Comparison of ENCODE assay signal across 8 cellular contexts in genomic region chr19:3665681-3666544, GRCh38. TPM values are rescaled to one million over a fixed set of nuclear protein-coding genes. Genes with fewer than 3 reads are reported as not detected.
DNase-seq lines count a peak whose midpoint lies in the region; ATAC-seq and TF ChIP-seq lines count a peak whose summit lies in the region.

No MANE protein-coding gene starts in this region.

- H3K36me3 Mint-ChIP-seq in Calu3 (ENCODE audit: insufficient read depth, unreplicated experiment): peaks cover 8% of the 10 kb centered on the region

- H3K27ac Mint-ChIP-seq in Calu3 (ENCODE audit: unreplicated experiment): no peak overlapping the region

- no peaks in the 10 kb centered on the region for H3K9me3 Mint-ChIP-seq in Calu3 (ENCODE audit: low read depth, unreplicated experiment)

- BruUV-seq in Calu3 (replicated peaks; lab: Mats Ljungman, UMichigan): no TSS peak

- peak; percentile 90 for TF ChIP-seq CTCF in Calu3 (IDR thresholded peaks at IDR 0.05; ENCODE audit: unreplicated experiment)

- H3K4me1 Mint-ChIP-seq in Calu3 (ENCODE audit: low read depth, unreplicated experiment): no peaks in the 10 kb centered on the region

- no peak overlapping the region for H3K4me3 Mint-ChIP-seq in Calu3 (ENCODE audit: low read depth, unreplicated experiment)

- ATAC-seq in GM21447 (IDR thresholded peaks at IDR 0.05; ENCODE audit: unreplicated experiment) (no peak), HG03378 (IDR thresholded peaks at IDR 0.05; ENCODE audit: unreplicated experiment) (no peak)

- DNase-seq in Calu3 (peak; percentile 65), HuH-7.5 (ENCODE audit: low spot score) (peak; percentile 96), cerebellum (ENCODE audit: low spot score) (peak; percentile 84), medulla oblongata (ENCODE audit: extremely low spot score) (peak; percentile 29)
- DNase-seq in activated CD4-positive, alpha-beta T cell treated with anti-CD3 and anti-CD28 coated beads for 48 hours: peak; percentile 83
- DNase-seq in stimulated activated CD8-positive, alpha-beta memory T cell treated with anti-CD3 and anti-CD28 coated beads, Interleukin-15, amount 100 ng/mL, for 4 hours (ENCODE audit: low read depth in 2 of 2): peak; percentile 43 to 45

- H3K27me3 Mint-ChIP-seq in Calu3 (ENCODE audit: unreplicated experiment): no peaks in the 10 kb centered on the region

- CTCF ChIA-PET in Calu3 (lab: Charles Lee): no interaction called here

- intact Hi-C loops in Calu3 (cut with micrococcal nuclease; ENCODE audit: unreplicated experiment): no loop called here

RNA-seq across cellular contexts. Expression of gene PIP5K1C, which starts 34.4 kb away (rescaled TPM):
- 23.6 and 26.3 TPM in 2 replicates for total RNA-seq in Calu3 (2022)
- total RNA-seq in cerebellum: 25.2 TPM

RNA-seq across cellular contexts. Expression of gene CACTIN, which starts 39.3 kb away (rescaled TPM):
- total RNA-seq in Calu3 (2022) (20.2 and 21.4 TPM in 2 replicates), cerebellum (15.2 TPM)

RNA-seq across cellular contexts. Expression of gene TJP3, which starts 42.3 kb away (rescaled TPM):
- 84.8 and 111 TPM in 2 replicates for total RNA-seq in Calu3 (2022)
- total RNA-seq in cerebellum: not detected

RNA-seq across cellular contexts. Expression of gene TBXA2R, which starts 59.2 kb away (rescaled TPM):
- total RNA-seq in Calu3 (2022) (0.20 and 0.24 TPM in 2 replicates), cerebellum (0.45 TPM)

Comparison
In these comparisons a context has a peak if more than half of its experiments do, and no peak if none do; other contexts are left out.
1. DNase-seq: peak in every context shown above with its lines; median percentile 96 in HuH-7.5; 84 in cerebellum; 83 in activated CD4-positive, alpha-beta T cell treated with anti-CD3 and anti-CD28 coated beads for 48 hours; 65 in Calu3; 44 in stimulated activated CD8-positive, alpha-beta memory T cell treated with anti-CD3 and anti-CD28 coated beads, Interleukin-15, amount 100 ng/mL, for 4 hours; 29 in medulla oblongata.
2. RNA of gene TJP3, which starts 42.3 kb away (total RNA-seq): 84.8 to 111 TPM in Calu3; not detected in cerebellum (single experiment); every median in the first group is over 10 times any median in the second.